Comparison of ENCODE assay signal across 8 cellular contexts in the genomic region with DNA sequence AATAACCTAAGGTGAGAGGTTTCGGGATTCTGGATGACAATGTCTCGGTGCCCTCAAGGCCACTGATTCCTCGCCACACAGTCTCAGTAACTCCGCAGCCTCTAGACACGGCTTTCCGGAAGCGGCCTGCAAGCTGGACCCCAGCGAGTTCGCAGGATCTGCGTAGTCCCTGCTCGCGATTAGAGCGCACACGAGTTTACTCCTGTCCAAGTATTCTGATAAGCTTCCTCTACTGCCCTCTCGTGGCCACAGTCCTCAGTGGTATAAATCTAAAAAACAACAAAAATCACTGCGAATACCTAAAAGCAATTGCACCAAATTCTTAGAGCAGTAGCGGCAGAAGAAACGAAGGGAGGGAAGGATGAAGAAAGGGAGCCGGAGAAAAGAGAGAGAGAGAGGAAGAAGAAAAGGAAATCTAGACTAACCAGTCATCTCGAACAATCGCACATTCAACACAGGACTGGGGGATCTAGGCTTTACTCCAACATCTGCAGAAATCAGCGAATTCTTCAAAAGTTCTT. TPM values are rescaled to one million over a fixed set of nuclear protein-coding genes. Genes with fewer than 3 reads are reported as not detected.
A peak's percentile ranks its signal among the peaks of the same experiment; 100 is the strongest.
DNase-seq lines count a peak whose midpoint lies in the region; ATAC-seq and TF ChIP-seq lines count a peak whose summit lies in the region.

No MANE protein-coding gene starts in this region.

- H3K4me1 ChIP-seq in iPS-18a (ENCODE audit: control insufficient read depth, low read depth, low read length) (peaks cover 7% of the 10 kb centered on the region), skeletal muscle satellite cell (ENCODE audit: control insufficient read depth, insufficient read depth, low read length) (peaks cover 28% of the 10 kb centered on the region)

- H3K27ac Mint-ChIP-seq in MCF 10A (ENCODE audit: low read depth, unreplicated experiment): no peak overlapping the region

- peak overlapping the region; percentile 94 for H3K4me3 Mint-ChIP-seq in MCF 10A (ENCODE audit: unreplicated experiment)

- H3K4me1 Mint-ChIP-seq in MCF 10A (ENCODE audit: insufficient read depth, unreplicated experiment): peaks cover 26% of the 10 kb centered on the region

- no peaks in the 10 kb centered on the region for H3K9me3 Mint-ChIP-seq in MCF 10A (ENCODE audit: unreplicated experiment)

- H3K27ac ChIP-seq in iPS-18a (ENCODE audit: low read length): no peak overlapping the region

- TF ChIP-seq CTCF in GM12875 (IDR thresholded peaks at IDR 0.05; ENCODE audit: borderline replicate concordance, insufficient read depth, low read depth, low read length): peak; percentile 65
- TF ChIP-seq CTCF in MCF 10A (IDR thresholded peaks at IDR 0.05; ENCODE audit: unreplicated experiment): peak; percentile 94

- H3K4me3 ChIP-seq in GM12875 (ENCODE audit: low read depth, low read length) (no peak overlapping the region), iPS-18a (ENCODE audit: low read length) (peak overlapping the region; percentile 67), skeletal muscle satellite cell (ENCODE audit: low read length) (peak overlapping the region; percentile 94)

- peaks cover 59% of the 10 kb centered on the region for H3K27me3 ChIP-seq in iPS-18a (ENCODE audit: control insufficient read depth, insufficient read depth, low read length)
- peaks cover 5% of the 10 kb centered on the region for H3K27me3 ChIP-seq in skeletal muscle satellite cell (ENCODE audit: control insufficient read depth, insufficient read depth, low read length)

- CTCF ChIA-PET in MCF 10A (lab: Yijun Ruan, JAX): interaction anchor here (0.5 to 19.5 kb wide), 116 partner anchors 9 to 1244 kb away, joined by 3 to 1037 read pairs (median 4); no protein-coding TSS in a partner anchor

- H3K4me2 ChIP-seq in skeletal muscle satellite cell (ENCODE audit: low read length): peak overlapping the region; percentile 98

- no peaks in the 10 kb centered on the region for H3K9me3 ChIP-seq in iPS-18a (ENCODE audit: control insufficient read depth, low read depth, low read length)
- no peaks in the 10 kb centered on the region for H3K9me3 ChIP-seq in skeletal muscle satellite cell (replicated peaks; ENCODE audit: low read length)

- peak; percentile 73 for ATAC-seq in HG02970 (IDR thresholded peaks at IDR 0.05; ENCODE audit: low FRiP score, unreplicated experiment)
- no peak for ATAC-seq in GM21737 (IDR thresholded peaks at IDR 0.05; ENCODE audit: unreplicated experiment)

- H3K36me3 Mint-ChIP-seq in MCF 10A (ENCODE audit: insufficient read depth, unreplicated experiment): no peaks in the 10 kb centered on the region

- BruUV-seq in MCF 10A (replicated peaks; lab: Mats Ljungman, UMichigan): no TSS peak

- POLR2A ChIA-PET in MCF 10A (lab: Yijun Ruan, JAX): interaction anchor here (0.5 to 14.6 kb wide), 55 partner anchors 9 to 1425 kb away, joined by 3 to 186 read pairs (median 5); no protein-coding TSS in a partner anchor

- no peak overlapping the region for H3K9ac ChIP-seq in iPS-18a (ENCODE audit: low read length)
- peak overlapping the region; percentile 94 for H3K9ac ChIP-seq in skeletal muscle satellite cell (ENCODE audit: low read depth, low read length)

- intact Hi-C loops in MCF 10A (cut with micrococcal nuclease): loop anchor here (1.0 to 2.0 kb wide), 5 partner anchors 209 to 1246 kb away; no protein-coding TSS in a partner anchor

- H3K36me3 ChIP-seq in iPS-18a (ENCODE audit: control insufficient read depth, low read depth, low read length) (no peaks in the 10 kb centered on the region), skeletal muscle satellite cell (ENCODE audit: insufficient read depth, low read length) (peaks cover 25% of the 10 kb centered on the region)

- DNase-seq in NCI-H2081 treated with DMSO at 0.1 percent for 48 hours (lab: John Stamatoyannopoulos, UW): peak; percentile 61
- peak; percentile 78 for DNase-seq in UCSD-AML1 (lab: John Stamatoyannopoulos, UW; ENCODE audit: unreplicated experiment)
- peak; percentile 98 for DNase-seq in MCF 10A (ENCODE audit: unreplicated experiment)

- no peaks in the 10 kb centered on the region for H3K27me3 Mint-ChIP-seq in MCF 10A (ENCODE audit: insufficient read depth, unreplicated experiment)

RNA-seq across cellular contexts. Expression of gene PLXNA2, which starts 1.1 kb away (rescaled TPM):
- total RNA-seq in MCF 10A (2022): 59.2 and 69.7 TPM in 2 replicates
- total RNA-seq in skeletal muscle satellite cell (2012; rRNA removed): 13.4 and 18.3 TPM in 2 replicates
